In genomic region chr17:44188757-44189403, GRCh38 we compare ENCODE assay signal across 1 cellular context.
TF ChIP-seq lines count a peak whose summit lies in the region.

No MANE protein-coding gene starts in this region.

TF ChIP-seq in GM23338, 12 proteins besides CTCF, POLR2A, EP300 and RAD21 (continued from another document):
- TF ChIP-seq, protein P1, sequence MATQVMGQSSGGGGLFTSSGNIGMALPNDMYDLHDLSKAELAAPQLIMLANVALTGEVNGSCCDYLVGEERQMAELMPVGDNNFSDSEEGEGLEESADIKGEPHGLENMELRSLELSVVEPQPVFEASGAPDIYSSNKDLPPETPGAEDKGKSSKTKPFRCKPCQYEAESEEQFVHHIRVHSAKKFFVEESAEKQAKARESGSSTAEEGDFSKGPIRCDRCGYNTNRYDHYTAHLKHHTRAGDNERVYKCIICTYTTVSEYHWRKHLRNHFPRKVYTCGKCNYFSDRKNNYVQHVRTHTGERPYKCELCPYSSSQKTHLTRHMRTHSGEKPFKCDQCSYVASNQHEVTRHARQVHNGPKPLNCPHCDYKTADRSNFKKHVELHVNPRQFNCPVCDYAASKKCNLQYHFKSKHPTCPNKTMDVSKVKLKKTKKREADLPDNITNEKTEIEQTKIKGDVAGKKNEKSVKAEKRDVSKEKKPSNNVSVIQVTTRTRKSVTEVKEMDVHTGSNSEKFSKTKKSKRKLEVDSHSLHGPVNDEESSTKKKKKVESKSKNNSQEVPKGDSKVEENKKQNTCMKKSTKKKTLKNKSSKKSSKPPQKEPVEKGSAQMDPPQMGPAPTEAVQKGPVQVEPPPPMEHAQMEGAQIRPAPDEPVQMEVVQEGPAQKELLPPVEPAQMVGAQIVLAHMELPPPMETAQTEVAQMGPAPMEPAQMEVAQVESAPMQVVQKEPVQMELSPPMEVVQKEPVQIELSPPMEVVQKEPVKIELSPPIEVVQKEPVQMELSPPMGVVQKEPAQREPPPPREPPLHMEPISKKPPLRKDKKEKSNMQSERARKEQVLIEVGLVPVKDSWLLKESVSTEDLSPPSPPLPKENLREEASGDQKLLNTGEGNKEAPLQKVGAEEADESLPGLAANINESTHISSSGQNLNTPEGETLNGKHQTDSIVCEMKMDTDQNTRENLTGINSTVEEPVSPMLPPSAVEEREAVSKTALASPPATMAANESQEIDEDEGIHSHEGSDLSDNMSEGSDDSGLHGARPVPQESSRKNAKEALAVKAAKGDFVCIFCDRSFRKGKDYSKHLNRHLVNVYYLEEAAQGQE (IDR thresholded peaks at IDR 0.05; ENCODE audit: unreplicated experiment) = no peak
- TF ChIP-seq ZNF114 (CRISPR knock-in tag; IDR thresholded peaks at IDR 0.05) (no peak), ZNF331 (CRISPR knock-in tag; IDR thresholded peaks at IDR 0.05; ENCODE audit: low read depth) (no peak), STAT1 (IDR thresholded peaks at IDR 0.05; ENCODE audit: unreplicated experiment) (no peak), POLR2AphosphoS5 (IDR thresholded peaks at IDR 0.05; ENCODE audit: low read depth) (no peak), CREB1 (CRISPR knock-in tag; IDR thresholded peaks at IDR 0.05; ENCODE audit: low read depth) (no peak), ZNF462 (CRISPR knock-in tag; IDR thresholded peaks at IDR 0.05) (no peak), EZH2phosphoT487 (IDR thresholded peaks at IDR 0.05; ENCODE audit: unreplicated experiment) (no peak), ETS1 (IDR thresholded peaks at IDR 0.05) (no peak)
